Comparison of ENCODE assay signal across 9 cellular contexts in the genomic region with DNA sequence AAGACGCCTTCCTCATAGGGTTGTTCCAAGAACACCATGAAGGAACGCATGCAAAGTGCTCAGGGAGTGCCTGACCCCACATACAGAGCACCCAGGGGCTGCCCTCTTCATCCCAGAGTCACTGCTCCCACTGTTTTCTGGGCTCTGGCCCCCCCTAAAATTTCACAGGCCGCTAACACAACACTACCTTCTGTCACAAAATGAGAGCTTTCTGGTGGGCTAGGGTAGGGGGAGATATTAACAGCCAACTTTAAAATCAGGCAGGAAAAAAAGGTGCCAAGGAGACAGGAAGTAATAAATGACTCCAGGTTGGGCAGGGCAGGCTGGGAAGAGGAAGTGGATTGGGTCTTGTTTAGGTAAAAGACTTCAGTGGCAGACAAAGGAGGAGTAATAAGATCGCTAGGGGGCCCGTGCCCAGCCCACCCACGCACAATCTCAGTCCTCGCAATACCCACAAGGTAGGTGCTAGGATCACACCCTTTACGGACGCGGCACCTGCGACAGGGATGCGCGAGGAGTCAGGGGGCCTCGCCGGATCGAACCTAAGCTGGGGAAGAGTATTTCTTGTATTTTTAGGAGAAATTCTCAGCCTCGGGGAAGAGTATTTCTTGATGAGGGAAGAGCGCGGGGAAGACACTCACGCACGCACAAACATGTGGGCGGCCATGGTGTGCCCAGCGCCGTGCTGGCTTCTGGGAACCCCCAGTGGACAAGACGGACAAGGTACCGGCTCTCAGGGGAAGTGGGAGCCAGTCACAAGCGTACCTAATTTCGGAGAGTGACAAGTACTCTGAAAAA. TPM values are rescaled to one million over a fixed set of nuclear protein-coding genes. Genes with fewer than 3 reads are reported as not detected.
DNase-seq lines count a peak whose midpoint lies in the region; ATAC-seq, FAIRE-seq and TF ChIP-seq lines count a peak whose summit lies in the region.
"Had no signal": no experiment of that assay in that cellular context is flagged by ENCODE, and none has a peak within 500 bp of the region (broad histone marks: within the 10 kb centered on the region; RNA-seq: fewer than 3 reads in every experiment).

No MANE protein-coding gene starts in this region.

- peak overlapping the region; percentile 87 to 88 for H3K27ac Mint-ChIP-seq in natural killer cell treated with Interleukin-12 subunit alpha and Interleukin-12 subunit beta and Interleukin-15 and Interleukin-18, amount 100 ng/mL, for 72 hours

- no peaks in the 10 kb centered on the region for H3K9me3 Mint-ChIP-seq in natural killer cell treated with Interleukin-12 subunit alpha and Interleukin-12 subunit beta and Interleukin-15 and Interleukin-18, amount 100 ng/mL, for 72 hours

- 78 to 79% methylated on average over 27 to 28 of the region's 28 CpGs for WGBS in ectodermal cell, 2 experiments

- TF ChIP-seq CTCF in OCI-LY7 (conservative IDR thresholded peaks at IDR 0.05; ENCODE audit: low read length), result no peak

- DNase-seq in GM12892 (ENCODE audit: insufficient read length), result no peak
- peak; percentile 21 for DNase-seq in OCI-LY7 (ENCODE audit: low spot score)
- DNase-seq in natural killer cell treated with Interleukin-12 subunit alpha and Interleukin-12 subunit beta and Interleukin-15 and Interleukin-18, amount 100 ng/mL, for 72 hours (ENCODE audit: low spot score), result no peak
- no peak for DNase-seq in NCI-H226
- no peak for DNase-seq in SHP77 treated with DMSO at 0.1 percent for 48 hours (lab: John Stamatoyannopoulos, UW)

- no peak for ATAC-seq in natural killer cell treated with Interleukin-12 subunit alpha and Interleukin-12 subunit beta and Interleukin-15 and Interleukin-18, amount 100 ng/mL, for 72 hours
- ATAC-seq in GM19035 (IDR thresholded peaks at IDR 0.05; ENCODE audit: unreplicated experiment), result no peak
- no peak for ATAC-seq in HG02798 (IDR thresholded peaks at IDR 0.05; ENCODE audit: poor library complexity, unreplicated experiment)

- BruUV-seq in OCI-LY7 (replicated peaks; lab: Mats Ljungman, UMichigan), result no TSS peak

- H3K27me3 ChIP-seq in ectodermal cell (ENCODE audit: control insufficient read depth, insufficient read depth, low read length, poor library complexity, severe bottlenecking), result peaks cover 11% of the 10 kb centered on the region

- H3K36me3 ChIP-seq in OCI-LY7 (ENCODE audit: insufficient read depth, low read length), result 0 out of 2 replicates have a peak, but pooled peaks cover 5% of the 10 kb centered on the region
- H3K36me3 ChIP-seq in ectodermal cell (ENCODE audit: control insufficient read depth, insufficient read depth, low read length), result no peaks in the 10 kb centered on the region

- FAIRE-seq in GM12892 (lab: Jason Lieb, UNC), result peak; percentile 69

- H2AFZ ChIP-seq in OCI-LY7 (ENCODE audit: low read length), result peak overlapping the region; percentile 78

- no peaks in the 10 kb centered on the region for H3K36me3 Mint-ChIP-seq in natural killer cell treated with Interleukin-12 subunit alpha and Interleukin-12 subunit beta and Interleukin-15 and Interleukin-18, amount 100 ng/mL, for 72 hours

- intact Hi-C loops in OCI-LY7 (cut with micrococcal nuclease; ENCODE audit: unreplicated experiment), result loop anchor here (2.0 kb wide), 2 partner anchors 20 to 40 kb away; no protein-coding TSS in a partner anchor

- peak overlapping the region; percentile 99 for H3K4me3 ChIP-seq in OCI-LY7 (ENCODE audit: low read depth, low read length, poor library complexity, severe bottlenecking)
- H3K4me3 ChIP-seq in ectodermal cell (ENCODE audit: insufficient read depth, low read depth, low read length), result peak overlapping the region; percentile 85

- peak overlapping the region; percentile 78 for H3K4me2 ChIP-seq in OCI-LY7 (ENCODE audit: low read length)

- H3K9me3 ChIP-seq in OCI-LY7 (ENCODE audit: low read length) (no peaks in the 10 kb centered on the region), ectodermal cell (ENCODE audit: control insufficient read depth, low read length) (no peaks in the 10 kb centered on the region)

- no peaks in the 10 kb centered on the region for H3K9me2 ChIP-seq in OCI-LY7 (ENCODE audit: insufficient read depth, low read length)

- peaks cover 22 to 26% of the 10 kb centered on the region in 2 donors for H3K4me1 Mint-ChIP-seq in natural killer cell treated with Interleukin-12 subunit alpha and Interleukin-12 subunit beta and Interleukin-15 and Interleukin-18, amount 100 ng/mL, for 72 hours (ENCODE audit: low read depth in 2 of 2)

- H3K4me1 ChIP-seq in OCI-LY7 (ENCODE audit: insufficient read depth, low read length, poor library complexity, severe bottlenecking) (peaks cover 22% of the 10 kb centered on the region), ectodermal cell (ENCODE audit: control insufficient read depth, insufficient read depth, low read length) (peaks cover 16% of the 10 kb centered on the region)

- CTCF ChIA-PET in OCI-LY7 (lab: Charles Lee; ENCODE audit: unreplicated experiment), result no interaction called here

- H3K27me3 Mint-ChIP-seq in natural killer cell treated with Interleukin-12 subunit alpha and Interleukin-12 subunit beta and Interleukin-15 and Interleukin-18, amount 100 ng/mL, for 72 hours, result no peaks in the 10 kb centered on the region

- peak overlapping the region; percentile 78 for H3K4me3 Mint-ChIP-seq in natural killer cell treated with Interleukin-12 subunit alpha and Interleukin-12 subunit beta and Interleukin-15 and Interleukin-18, amount 100 ng/mL, for 72 hours

- TF ChIP-seq POLR2A in GM12892 (IDR thresholded peaks at IDR 0.05; ENCODE audit: low read depth, low read length), result no peak

- peak overlapping the region; percentile 45 for H3K27ac ChIP-seq in OCI-LY7 (ENCODE audit: low read depth, low read length, poor library complexity, severe bottlenecking)
- no peak overlapping the region for H3K27ac ChIP-seq in ectodermal cell (ENCODE audit: insufficient read depth, low read depth, low read length, poor library complexity, severe bottlenecking)

- H4K20me1 ChIP-seq in OCI-LY7 (ENCODE audit: insufficient read depth, low read length), result 0 out of 2 replicates have a peak, but pooled peaks cover 4% of the 10 kb centered on the region

- H3K79me2 ChIP-seq in OCI-LY7 (ENCODE audit: insufficient read depth, low read depth, low read length), result peaks cover 13% of the 10 kb centered on the region; the same call in 1 of the 2 replicates

- POLR2A ChIA-PET in OCI-LY7 (lab: Charles Lee), result interaction anchor here (1.5 kb wide), 1 partner anchor 46 kb away, joined by 4 read pairs; no protein-coding TSS in a partner anchor

RNA-seq across cellular contexts. Expression of a gene that starts 0.9 kb away (rescaled TPM):
- 42.4 TPM for polyA plus RNA-seq in GM12892 (2012; ENCODE audit: missing spikeins)
- total RNA-seq in OCI-LY7 (2014; rRNA removed; shearing (Covaris generic)), result 15.9 and 27.6 TPM in 2 replicates
- total RNA-seq in OCI-LY7 (2022), result 33.9 and 41.5 TPM in 2 replicates
- polyA plus RNA-seq in ectodermal cell (2013, experiment 1 of 4), result 26.6 TPM
- 27.1 TPM for polyA plus RNA-seq in ectodermal cell (2013, experiment 2 of 4)
- 24.6 TPM for polyA plus RNA-seq in ectodermal cell (2013, experiment 3 of 4)
- 23.2 TPM for polyA plus RNA-seq in ectodermal cell (2013, experiment 4 of 4)
- total RNA-seq in natural killer cell treated with Interleukin-12 subunit alpha and Interleukin-12 subunit beta and Interleukin-15 and Interleukin-18, amount 100 ng/mL, for 72 hours, result 100 to 1,000 TPM in 1 of 2 donors, 10 to 100 TPM in 1; 24.9 to 138 TPM

RNA-seq across cellular contexts. Expression of a gene that starts 24.1 kb away (rescaled TPM):
- polyA plus RNA-seq in GM12892 (2012; ENCODE audit: missing spikeins), result not detected
- total RNA-seq in OCI-LY7 (2014; rRNA removed; shearing (Covaris generic)), result not detected in 2 replicates
- total RNA-seq in OCI-LY7 (2022), result not detected in 2 replicates
- not detected for polyA plus RNA-seq in ectodermal cell (2013, experiment 1 of 4)
- 0.59 TPM for polyA plus RNA-seq in ectodermal cell (2013, experiment 2 of 4)
- polyA plus RNA-seq in ectodermal cell (2013, experiment 3 of 4), result not detected
- not detected for polyA plus RNA-seq in ectodermal cell (2013, experiment 4 of 4)
- not detected for total RNA-seq in natural killer cell treated with Interleukin-12 subunit alpha and Interleukin-12 subunit beta and Interleukin-15 and Interleukin-18, amount 100 ng/mL, for 72 hours
- total RNA-seq: T-helper 2 cell treated with Interferon-gamma antibody and Interleukin-4, amounts not matched to agents 100 ng/mL and 5 ng/mL, for 36 hours had no signal
